ENCODE assay signal across 1 cellular context in the genomic region with DNA sequence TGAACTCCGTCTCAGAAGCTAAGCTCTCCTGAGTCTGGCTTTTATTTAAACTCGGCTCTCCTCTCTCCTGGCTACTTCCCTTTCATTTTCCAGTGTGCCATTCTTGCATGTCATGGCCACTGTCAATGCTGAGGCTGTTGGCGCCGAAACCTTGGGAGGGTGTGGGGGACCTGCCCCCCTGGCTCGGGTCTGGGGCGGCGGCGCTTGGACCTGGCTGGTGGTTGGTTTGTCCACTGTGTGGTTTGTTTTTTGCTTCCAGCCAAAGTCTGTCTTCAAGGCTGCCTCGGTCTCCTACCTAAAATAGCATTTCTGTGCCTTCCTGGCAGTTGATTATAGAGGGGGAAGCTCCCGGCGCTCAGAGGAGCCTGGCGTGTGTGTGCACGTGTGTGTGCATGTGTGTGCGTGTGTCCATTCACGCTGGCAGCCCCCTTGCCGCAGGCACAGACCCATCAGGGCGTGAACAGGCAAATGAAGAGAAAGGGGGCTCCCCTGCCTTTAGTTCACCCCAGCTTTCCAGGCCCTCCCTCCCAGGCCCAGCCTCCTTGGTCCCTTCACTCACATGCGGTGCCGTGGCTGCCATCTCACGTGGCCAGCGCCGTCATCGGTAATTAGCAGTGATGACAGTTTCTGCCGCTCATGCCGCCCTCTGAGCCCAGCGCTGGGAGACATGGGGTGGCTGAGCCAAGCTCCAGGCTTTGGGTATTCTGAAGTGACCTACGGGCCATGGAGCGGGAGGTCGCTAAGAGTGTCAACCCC.
A peak's percentile ranks its signal among the peaks of the same experiment; 100 is the strongest.
TF ChIP-seq lines count a peak whose summit lies in the region.

No MANE protein-coding gene starts in this region.

TF ChIP-seq in K562, 482 proteins besides CTCF, POLR2A, EP300 and RAD21 (continued from another document and continues in another):
- TF ChIP-seq BHLHE40 (IDR thresholded peaks at IDR 0.05; ENCODE audit: low read length) (peak; percentile 95), NR4A1 (CRISPR knock-in tag; IDR thresholded peaks at IDR 0.05) (no peak), NR4A1 (tag; IDR thresholded peaks at IDR 0.05) (no peak), CCAR2 (IDR thresholded peaks at IDR 0.05; ENCODE audit: low read depth, low read length) (no peak), HDGF (IDR thresholded peaks at IDR 0.05) (no peak), KLF13 (tag; IDR thresholded peaks at IDR 0.05; ENCODE audit: borderline replicate concordance, low read depth) (no peak), NFE2 (IDR thresholded peaks at IDR 0.05; ENCODE audit: low read depth) (peak; percentile 44), ZKSCAN1 (IDR thresholded peaks at IDR 0.05; ENCODE audit: low read depth, low read length) (no peak), MTF1 (CRISPR knock-in tag; IDR thresholded peaks at IDR 0.05; ENCODE audit: borderline replicate concordance) (no peak), SUPT5H (IDR thresholded peaks at IDR 0.05) (peak; percentile 45; the same call in 1 of the 2 replicates), ZKSCAN3 (CRISPR knock-in tag; IDR thresholded peaks at IDR 0.05) (no peak), HDAC8 (tag; IDR thresholded peaks at IDR 0.05) (no peak), RFX5 (IDR thresholded peaks at IDR 0.05; ENCODE audit: low read depth, low read length) (no peak), ZFP36 (IDR thresholded peaks at IDR 0.05; ENCODE audit: low read depth, low read length, partially characterized antibody) (no peak), XRCC4 (IDR thresholded peaks at IDR 0.05; ENCODE audit: extremely low read depth, insufficient read depth, insufficient read length) (no peak), ZNF165 (CRISPR knock-in tag; IDR thresholded peaks at IDR 0.05; ENCODE audit: borderline replicate concordance) (no peak), ZC3H8 (IDR thresholded peaks at IDR 0.05) (no peak), ZNF134 (CRISPR knock-in tag; conservative IDR thresholded peaks at IDR 0.05) (no peak), TEAD2 (tag; IDR thresholded peaks at IDR 0.05) (no peak), CBX8 (IDR thresholded peaks at IDR 0.05; ENCODE audit: borderline replicate concordance, extremely low read depth, low read depth, low read length, poor library complexity, severe bottlenecking) (no peak), ILK (tag; IDR thresholded peaks at IDR 0.05; ENCODE audit: borderline replicate concordance, low read depth) (no peak), GABPA (tag; conservative IDR thresholded peaks at IDR 0.05; ENCODE audit: low read depth) (no peak), ZNF232 (CRISPR knock-in tag; IDR thresholded peaks at IDR 0.05) (peak; percentile 76)
- TF ChIP-seq, protein P1, sequence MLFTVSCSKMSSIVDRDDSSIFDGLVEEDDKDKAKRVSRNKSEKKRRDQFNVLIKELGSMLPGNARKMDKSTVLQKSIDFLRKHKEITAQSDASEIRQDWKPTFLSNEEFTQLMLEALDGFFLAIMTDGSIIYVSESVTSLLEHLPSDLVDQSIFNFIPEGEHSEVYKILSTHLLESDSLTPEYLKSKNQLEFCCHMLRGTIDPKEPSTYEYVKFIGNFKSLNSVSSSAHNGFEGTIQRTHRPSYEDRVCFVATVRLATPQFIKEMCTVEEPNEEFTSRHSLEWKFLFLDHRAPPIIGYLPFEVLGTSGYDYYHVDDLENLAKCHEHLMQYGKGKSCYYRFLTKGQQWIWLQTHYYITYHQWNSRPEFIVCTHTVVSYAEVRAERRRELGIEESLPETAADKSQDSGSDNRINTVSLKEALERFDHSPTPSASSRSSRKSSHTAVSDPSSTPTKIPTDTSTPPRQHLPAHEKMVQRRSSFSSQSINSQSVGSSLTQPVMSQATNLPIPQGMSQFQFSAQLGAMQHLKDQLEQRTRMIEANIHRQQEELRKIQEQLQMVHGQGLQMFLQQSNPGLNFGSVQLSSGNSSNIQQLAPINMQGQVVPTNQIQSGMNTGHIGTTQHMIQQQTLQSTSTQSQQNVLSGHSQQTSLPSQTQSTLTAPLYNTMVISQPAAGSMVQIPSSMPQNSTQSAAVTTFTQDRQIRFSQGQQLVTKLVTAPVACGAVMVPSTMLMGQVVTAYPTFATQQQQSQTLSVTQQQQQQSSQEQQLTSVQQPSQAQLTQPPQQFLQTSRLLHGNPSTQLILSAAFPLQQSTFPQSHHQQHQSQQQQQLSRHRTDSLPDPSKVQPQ (CRISPR knock-in tag; IDR thresholded peaks at IDR 0.05; ENCODE audit: borderline replicate concordance): 0 out of 2 replicates have a peak, but pooled peaks have one; percentile 62
- TF ChIP-seq, protein P2, sequence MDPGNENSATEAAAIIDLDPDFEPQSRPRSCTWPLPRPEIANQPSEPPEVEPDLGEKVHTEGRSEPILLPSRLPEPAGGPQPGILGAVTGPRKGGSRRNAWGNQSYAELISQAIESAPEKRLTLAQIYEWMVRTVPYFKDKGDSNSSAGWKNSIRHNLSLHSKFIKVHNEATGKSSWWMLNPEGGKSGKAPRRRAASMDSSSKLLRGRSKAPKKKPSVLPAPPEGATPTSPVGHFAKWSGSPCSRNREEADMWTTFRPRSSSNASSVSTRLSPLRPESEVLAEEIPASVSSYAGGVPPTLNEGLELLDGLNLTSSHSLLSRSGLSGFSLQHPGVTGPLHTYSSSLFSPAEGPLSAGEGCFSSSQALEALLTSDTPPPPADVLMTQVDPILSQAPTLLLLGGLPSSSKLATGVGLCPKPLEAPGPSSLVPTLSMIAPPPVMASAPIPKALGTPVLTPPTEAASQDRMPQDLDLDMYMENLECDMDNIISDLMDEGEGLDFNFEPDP (CRISPR knock-in tag; IDR thresholded peaks at IDR 0.05): no peak
- TF ChIP-seq, protein P3, sequence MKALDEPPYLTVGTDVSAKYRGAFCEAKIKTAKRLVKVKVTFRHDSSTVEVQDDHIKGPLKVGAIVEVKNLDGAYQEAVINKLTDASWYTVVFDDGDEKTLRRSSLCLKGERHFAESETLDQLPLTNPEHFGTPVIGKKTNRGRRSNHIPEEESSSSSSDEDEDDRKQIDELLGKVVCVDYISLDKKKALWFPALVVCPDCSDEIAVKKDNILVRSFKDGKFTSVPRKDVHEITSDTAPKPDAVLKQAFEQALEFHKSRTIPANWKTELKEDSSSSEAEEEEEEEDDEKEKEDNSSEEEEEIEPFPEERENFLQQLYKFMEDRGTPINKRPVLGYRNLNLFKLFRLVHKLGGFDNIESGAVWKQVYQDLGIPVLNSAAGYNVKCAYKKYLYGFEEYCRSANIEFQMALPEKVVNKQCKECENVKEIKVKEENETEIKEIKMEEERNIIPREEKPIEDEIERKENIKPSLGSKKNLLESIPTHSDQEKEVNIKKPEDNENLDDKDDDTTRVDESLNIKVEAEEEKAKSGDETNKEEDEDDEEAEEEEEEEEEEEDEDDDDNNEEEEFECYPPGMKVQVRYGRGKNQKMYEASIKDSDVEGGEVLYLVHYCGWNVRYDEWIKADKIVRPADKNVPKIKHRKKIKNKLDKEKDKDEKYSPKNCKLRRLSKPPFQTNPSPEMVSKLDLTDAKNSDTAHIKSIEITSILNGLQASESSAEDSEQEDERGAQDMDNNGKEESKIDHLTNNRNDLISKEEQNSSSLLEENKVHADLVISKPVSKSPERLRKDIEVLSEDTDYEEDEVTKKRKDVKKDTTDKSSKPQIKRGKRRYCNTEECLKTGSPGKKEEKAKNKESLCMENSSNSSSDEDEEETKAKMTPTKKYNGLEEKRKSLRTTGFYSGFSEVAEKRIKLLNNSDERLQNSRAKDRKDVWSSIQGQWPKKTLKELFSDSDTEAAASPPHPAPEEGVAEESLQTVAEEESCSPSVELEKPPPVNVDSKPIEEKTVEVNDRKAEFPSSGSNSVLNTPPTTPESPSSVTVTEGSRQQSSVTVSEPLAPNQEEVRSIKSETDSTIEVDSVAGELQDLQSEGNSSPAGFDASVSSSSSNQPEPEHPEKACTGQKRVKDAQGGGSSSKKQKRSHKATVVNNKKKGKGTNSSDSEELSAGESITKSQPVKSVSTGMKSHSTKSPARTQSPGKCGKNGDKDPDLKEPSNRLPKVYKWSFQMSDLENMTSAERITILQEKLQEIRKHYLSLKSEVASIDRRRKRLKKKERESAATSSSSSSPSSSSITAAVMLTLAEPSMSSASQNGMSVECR (CRISPR knock-in tag; IDR thresholded peaks at IDR 0.05): peak; percentile 92
- TF ChIP-seq, protein P4, sequence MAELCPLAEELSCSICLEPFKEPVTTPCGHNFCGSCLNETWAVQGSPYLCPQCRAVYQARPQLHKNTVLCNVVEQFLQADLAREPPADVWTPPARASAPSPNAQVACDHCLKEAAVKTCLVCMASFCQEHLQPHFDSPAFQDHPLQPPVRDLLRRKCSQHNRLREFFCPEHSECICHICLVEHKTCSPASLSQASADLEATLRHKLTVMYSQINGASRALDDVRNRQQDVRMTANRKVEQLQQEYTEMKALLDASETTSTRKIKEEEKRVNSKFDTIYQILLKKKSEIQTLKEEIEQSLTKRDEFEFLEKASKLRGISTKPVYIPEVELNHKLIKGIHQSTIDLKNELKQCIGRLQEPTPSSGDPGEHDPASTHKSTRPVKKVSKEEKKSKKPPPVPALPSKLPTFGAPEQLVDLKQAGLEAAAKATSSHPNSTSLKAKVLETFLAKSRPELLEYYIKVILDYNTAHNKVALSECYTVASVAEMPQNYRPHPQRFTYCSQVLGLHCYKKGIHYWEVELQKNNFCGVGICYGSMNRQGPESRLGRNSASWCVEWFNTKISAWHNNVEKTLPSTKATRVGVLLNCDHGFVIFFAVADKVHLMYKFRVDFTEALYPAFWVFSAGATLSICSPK (IDR thresholded peaks at IDR 0.05; ENCODE audit: borderline replicate concordance): no peak
- TF ChIP-seq, protein P5, sequence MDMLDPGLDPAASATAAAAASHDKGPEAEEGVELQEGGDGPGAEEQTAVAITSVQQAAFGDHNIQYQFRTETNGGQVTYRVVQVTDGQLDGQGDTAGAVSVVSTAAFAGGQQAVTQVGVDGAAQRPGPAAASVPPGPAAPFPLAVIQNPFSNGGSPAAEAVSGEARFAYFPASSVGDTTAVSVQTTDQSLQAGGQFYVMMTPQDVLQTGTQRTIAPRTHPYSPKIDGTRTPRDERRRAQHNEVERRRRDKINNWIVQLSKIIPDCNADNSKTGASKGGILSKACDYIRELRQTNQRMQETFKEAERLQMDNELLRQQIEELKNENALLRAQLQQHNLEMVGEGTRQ (CRISPR knock-in tag; IDR thresholded peaks at IDR 0.05): peak; percentile 78
- TF ChIP-seq, protein P6, sequence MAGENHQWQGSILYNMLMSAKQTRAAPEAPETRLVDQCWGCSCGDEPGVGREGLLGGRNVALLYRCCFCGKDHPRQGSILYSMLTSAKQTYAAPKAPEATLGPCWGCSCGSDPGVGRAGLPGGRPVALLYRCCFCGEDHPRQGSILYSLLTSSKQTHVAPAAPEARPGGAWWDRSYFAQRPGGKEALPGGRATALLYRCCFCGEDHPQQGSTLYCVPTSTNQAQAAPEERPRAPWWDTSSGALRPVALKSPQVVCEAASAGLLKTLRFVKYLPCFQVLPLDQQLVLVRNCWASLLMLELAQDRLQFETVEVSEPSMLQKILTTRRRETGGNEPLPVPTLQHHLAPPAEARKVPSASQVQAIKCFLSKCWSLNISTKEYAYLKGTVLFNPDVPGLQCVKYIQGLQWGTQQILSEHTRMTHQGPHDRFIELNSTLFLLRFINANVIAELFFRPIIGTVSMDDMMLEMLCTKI (IDR thresholded peaks at IDR 0.05; ENCODE audit: partially characterized antibody): no peak
- TF ChIP-seq, protein P7, sequence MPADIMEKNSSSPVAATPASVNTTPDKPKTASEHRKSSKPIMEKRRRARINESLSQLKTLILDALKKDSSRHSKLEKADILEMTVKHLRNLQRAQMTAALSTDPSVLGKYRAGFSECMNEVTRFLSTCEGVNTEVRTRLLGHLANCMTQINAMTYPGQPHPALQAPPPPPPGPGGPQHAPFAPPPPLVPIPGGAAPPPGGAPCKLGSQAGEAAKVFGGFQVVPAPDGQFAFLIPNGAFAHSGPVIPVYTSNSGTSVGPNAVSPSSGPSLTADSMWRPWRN (IDR thresholded peaks at IDR 0.05; ENCODE audit: low read depth): peak; percentile 44; the same call in 1 of the 2 replicates
- TF ChIP-seq, protein P8, sequence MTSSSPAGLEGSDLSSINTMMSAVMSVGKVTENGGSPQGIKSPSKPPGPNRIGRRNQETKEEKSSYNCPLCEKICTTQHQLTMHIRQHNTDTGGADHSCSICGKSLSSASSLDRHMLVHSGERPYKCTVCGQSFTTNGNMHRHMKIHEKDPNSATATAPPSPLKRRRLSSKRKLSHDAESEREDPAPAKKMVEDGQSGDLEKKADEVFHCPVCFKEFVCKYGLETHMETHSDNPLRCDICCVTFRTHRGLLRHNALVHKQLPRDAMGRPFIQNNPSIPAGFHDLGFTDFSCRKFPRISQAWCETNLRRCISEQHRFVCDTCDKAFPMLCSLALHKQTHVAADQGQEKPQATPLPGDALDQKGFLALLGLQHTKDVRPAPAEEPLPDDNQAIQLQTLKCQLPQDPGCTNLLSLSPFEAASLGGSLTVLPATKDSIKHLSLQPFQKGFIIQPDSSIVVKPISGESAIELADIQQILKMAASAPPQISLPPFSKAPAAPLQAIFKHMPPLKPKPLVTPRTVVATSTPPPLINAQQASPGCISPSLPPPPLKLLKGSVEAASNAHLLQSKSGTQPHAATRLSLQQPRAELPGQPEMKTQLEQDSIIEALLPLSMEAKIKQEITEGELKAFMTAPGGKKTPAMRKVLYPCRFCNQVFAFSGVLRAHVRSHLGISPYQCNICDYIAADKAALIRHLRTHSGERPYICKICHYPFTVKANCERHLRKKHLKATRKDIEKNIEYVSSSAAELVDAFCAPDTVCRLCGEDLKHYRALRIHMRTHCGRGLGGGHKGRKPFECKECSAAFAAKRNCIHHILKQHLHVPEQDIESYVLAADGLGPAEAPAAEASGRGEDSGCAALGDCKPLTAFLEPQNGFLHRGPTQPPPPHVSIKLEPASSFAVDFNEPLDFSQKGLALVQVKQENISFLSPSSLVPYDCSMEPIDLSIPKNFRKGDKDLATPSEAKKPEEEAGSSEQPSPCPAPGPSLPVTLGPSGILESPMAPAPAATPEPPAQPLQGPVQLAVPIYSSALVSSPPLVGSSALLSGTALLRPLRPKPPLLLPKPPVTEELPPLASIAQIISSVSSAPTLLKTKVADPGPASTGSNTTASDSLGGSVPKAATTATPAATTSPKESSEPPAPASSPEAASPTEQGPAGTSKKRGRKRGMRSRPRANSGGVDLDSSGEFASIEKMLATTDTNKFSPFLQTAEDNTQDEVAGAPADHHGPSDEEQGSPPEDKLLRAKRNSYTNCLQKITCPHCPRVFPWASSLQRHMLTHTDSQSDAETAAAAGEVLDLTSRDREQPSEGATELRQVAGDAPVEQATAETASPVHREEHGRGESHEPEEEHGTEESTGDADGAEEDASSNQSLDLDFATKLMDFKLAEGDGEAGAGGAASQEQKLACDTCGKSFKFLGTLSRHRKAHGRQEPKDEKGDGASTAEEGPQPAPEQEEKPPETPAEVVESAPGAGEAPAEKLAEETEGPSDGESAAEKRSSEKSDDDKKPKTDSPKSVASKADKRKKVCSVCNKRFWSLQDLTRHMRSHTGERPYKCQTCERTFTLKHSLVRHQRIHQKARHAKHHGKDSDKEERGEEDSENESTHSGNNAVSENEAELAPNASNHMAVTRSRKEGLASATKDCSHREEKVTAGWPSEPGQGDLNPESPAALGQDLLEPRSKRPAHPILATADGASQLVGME (CRISPR knock-in tag; IDR thresholded peaks at IDR 0.05): no peak
- TF ChIP-seq, protein P9, sequence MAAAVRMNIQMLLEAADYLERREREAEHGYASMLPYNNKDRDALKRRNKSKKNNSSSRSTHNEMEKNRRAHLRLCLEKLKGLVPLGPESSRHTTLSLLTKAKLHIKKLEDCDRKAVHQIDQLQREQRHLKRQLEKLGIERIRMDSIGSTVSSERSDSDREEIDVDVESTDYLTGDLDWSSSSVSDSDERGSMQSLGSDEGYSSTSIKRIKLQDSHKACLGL (CRISPR knock-in tag; IDR thresholded peaks at IDR 0.05; ENCODE audit: borderline replicate concordance, poor library complexity, severe bottlenecking): no peak
